ENCODE assay signal across 16 cellular contexts in the genomic region with DNA sequence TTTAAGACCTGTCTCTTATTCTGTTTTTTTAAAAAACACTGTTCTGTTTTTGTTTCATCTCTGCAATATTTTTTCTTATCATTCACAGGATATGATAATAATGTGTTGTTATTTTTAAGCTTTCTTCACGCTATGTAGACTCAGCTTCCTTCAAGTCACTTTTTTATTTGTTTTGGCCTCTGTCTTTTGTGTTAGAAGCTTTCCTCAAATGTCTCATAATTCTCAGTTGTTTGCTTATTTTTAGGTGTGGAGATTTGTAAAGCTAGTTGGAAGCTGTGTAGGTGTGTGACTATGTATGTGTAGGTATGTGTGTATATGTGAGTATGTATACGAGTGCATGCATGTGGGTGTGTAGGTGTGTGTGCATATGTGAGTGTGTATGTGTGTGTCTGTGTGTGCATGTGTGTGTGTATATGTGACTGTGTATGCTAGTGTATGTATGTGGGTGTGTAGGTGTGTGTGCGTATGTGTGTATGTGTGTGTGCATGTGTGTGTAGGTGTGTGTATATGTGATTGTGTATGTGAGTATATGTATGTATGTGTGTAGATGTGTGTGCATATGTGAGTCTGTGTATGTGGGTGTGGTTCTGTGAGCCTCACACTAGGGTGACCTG. TPM values are rescaled to one million over a fixed set of nuclear protein-coding genes. Genes with fewer than 3 reads are reported as not detected.
DNase-seq lines count a peak whose midpoint lies in the region; ATAC-seq, FAIRE-seq and TF ChIP-seq lines count a peak whose summit lies in the region.
"Had no signal": no experiment of that assay in that cellular context is flagged by ENCODE, and none has a peak within 500 bp of the region (broad histone marks: within the 10 kb centered on the region; RNA-seq: fewer than 3 reads in every experiment).

No MANE protein-coding gene starts in this region.

- H3K27me3 ChIP-seq in ACC112 (ENCODE audit: insufficient read depth, low read length) (no peaks in the 10 kb centered on the region), K562 (ENCODE audit: control insufficient read depth in 2 of 2, insufficient read depth in 2 of 2, low read length in 2 of 2) (no peaks in the 10 kb centered on the region), neuronal stem cell (ENCODE audit: control insufficient read depth in 3 of 3, insufficient read depth in 3 of 3, low read depth in 1 of 3, low read length in 3 of 3) (peaks cover 0 to 18% (median 0%) of the 10 kb centered on the region in 3 experiments)

- H2AFZ ChIP-seq in ACC112 (ENCODE audit: low read length, unreplicated experiment) = peak overlapping the region; percentile 20
- H2AFZ ChIP-seq in K562 (ENCODE audit: low read depth, low read length) = no peak overlapping the region
- no peak overlapping the region for H2AFZ ChIP-seq in neuronal stem cell (ENCODE audit: low read length)

- no peak for TF ChIP-seq POLR2A in K562 (conservative IDR thresholded peaks at IDR 0.05)

- no peaks in the 10 kb centered on the region for H3K79me2 ChIP-seq in ACC112 (ENCODE audit: control insufficient read depth, insufficient read depth, low read length, unreplicated experiment)
- H3K79me2 ChIP-seq in K562 (ENCODE audit: control insufficient read depth, insufficient read depth, low read length) = no peaks in the 10 kb centered on the region

- no peak for ATAC-seq in K562
- no peak for ATAC-seq in left lobe of liver
- ATAC-seq: HCT116, Panc1 had no signal

- H3K4me2 ChIP-seq in K562 (ENCODE audit: insufficient read depth, low read length) = no peak overlapping the region
- no peak overlapping the region for H3K4me2 ChIP-seq in neuronal stem cell (ENCODE audit: insufficient read depth, low read length, poor library complexity, severe bottlenecking)
- H3K4me2 ChIP-seq: KMS-11 had no signal

- no peak overlapping the region for H3K14ac ChIP-seq in neuronal stem cell (ENCODE audit: low read length)

- no peak overlapping the region for H2BK12ac ChIP-seq in neuronal stem cell (ENCODE audit: low read length)

- H3K4ac ChIP-seq in neuronal stem cell (ENCODE audit: low read length) = no peak overlapping the region

- H3K18ac ChIP-seq in neuronal stem cell (ENCODE audit: low read length) = no peak overlapping the region

- DNase-seq in K562 (ENCODE audit: extremely low read depth in 1 of 4, low spot score in 3 of 4) (no peak), neuronal stem cell (ENCODE audit: low spot score) (no peak), islet precursor cell (no peak), left lobe of liver (ENCODE audit: low spot score) (no peak)
- DNase-seq in stimulated activated CD4-positive, alpha-beta T cell treated with anti-CD3 and anti-CD28 coated beads, Interleukin-2, amount 100 ng/mL, for 24 hours = no peak
- DNase-seq: DMS 273 treated with DMSO at 0.1 percent for 48 hours, EL, NCI-H1092 treated with DMSO at 0.1 percent for 48 hours, NCI-H1694, NCI-H524 had no signal

- H3K23ac ChIP-seq in neuronal stem cell (ENCODE audit: low read depth, low read length, poor library complexity) = no peak overlapping the region

- H2BK15ac ChIP-seq in neuronal stem cell (ENCODE audit: low read length) = no peak overlapping the region

- no peaks in the 10 kb centered on the region for H3K36me3 ChIP-seq in ACC112 (ENCODE audit: insufficient read depth, low read length)
- H3K36me3 ChIP-seq in HEK293 (ENCODE audit: control insufficient read depth in 2 of 2, insufficient read depth in 1 of 2, low read length in 2 of 2) = no peaks in the 10 kb centered on the region
- no peaks in the 10 kb centered on the region for H3K36me3 ChIP-seq in K562 (ENCODE audit: control insufficient read depth, insufficient read depth, low read length)
- no peaks in the 10 kb centered on the region for H3K36me3 ChIP-seq in neuronal stem cell (replicated peaks in 1 of 2; ENCODE audit: control insufficient read depth in 2 of 2, insufficient read depth in 2 of 2, low read length in 2 of 2)

- H3K9ac ChIP-seq in K562 (ENCODE audit: insufficient read depth in 1 of 2, low read depth in 2 of 2, low read length in 2 of 2) = no peak overlapping the region
- H3K9ac ChIP-seq in neuronal stem cell (ENCODE audit: low read depth, low read length, poor library complexity) = peak overlapping the region; percentile 37
- H3K9ac ChIP-seq: KMS-11 had no signal

- no peaks in the 10 kb centered on the region for H3K9me3 ChIP-seq in HEK293 (ENCODE audit: control insufficient read depth, insufficient read depth, low read depth, low read length)
- no peaks in the 10 kb centered on the region for H3K9me3 ChIP-seq in K562 (replicated peaks; ENCODE audit: control insufficient read depth, insufficient read depth, low read depth, low read length)
- no peaks in the 10 kb centered on the region for H3K9me3 ChIP-seq in neuronal stem cell (replicated peaks in 1 of 2; ENCODE audit: control insufficient read depth in 2 of 2, insufficient read depth in 1 of 2, low read depth in 1 of 2, low read length in 2 of 2)

- H4K91ac ChIP-seq in neuronal stem cell (ENCODE audit: low read depth, low read length, poor library complexity) = no peak overlapping the region

- POLR2A ChIA-PET in HEK293 (lab: Yijun Ruan, JAX) (interaction anchor here (1.7 kb wide), 1 partner anchor 16 kb away, joined by 4 read pairs; a partner anchor contains a TSS), K562 (lab: Yijun Ruan, JAX) (interaction anchor here (0.8 to 1.4 kb wide), 5 partner anchors 8 to 288 kb away, joined by 3 to 7 read pairs (median 4); no protein-coding TSS in a partner anchor)

- no TSS peak for BruUV-seq in K562 (replicated peaks; lab: Mats Ljungman, UMichigan)

- H3K4me1 ChIP-seq in ACC112 (ENCODE audit: control insufficient read depth, insufficient read depth, low read length, unreplicated experiment) (peaks cover 9% of the 10 kb centered on the region), HEK293 (ENCODE audit: control insufficient read depth, insufficient read depth, low read length) (no peaks in the 10 kb centered on the region), K562 (replicated peaks in 1 of 2; ENCODE audit: control insufficient read depth in 2 of 2, insufficient read depth in 2 of 2, low read length in 2 of 2) (peaks cover 0 to 5% of the 10 kb centered on the region in 2 experiments; a peak in 1 of 5 replicates), neuronal stem cell (ENCODE audit: control insufficient read depth in 2 of 2, insufficient read depth in 1 of 2, low read depth in 1 of 2, low read length in 2 of 2) (no peaks in the 10 kb centered on the region)

- in situ Hi-C loops in K562 (cut with MboI) = no loop called here

- peak; percentile 69 for FAIRE-seq in K562 (lab: Jason Lieb, UNC)

- H3K4me3 ChIP-seq in ACC112 (ENCODE audit: low read depth, low read length) = no peak overlapping the region
- no peak overlapping the region for H3K4me3 ChIP-seq in HEK293 (ENCODE audit: low read depth, low read length)
- H3K4me3 ChIP-seq in K562 = no peak overlapping the region
- peak overlapping the region in 1 of 2 donors; percentile 69 for H3K4me3 ChIP-seq in neuronal stem cell (ENCODE audit: low read length in 2 of 2)

- no peaks in the 10 kb centered on the region for H3K79me1 ChIP-seq in neuronal stem cell (ENCODE audit: low read depth, low read length)

- 43% methylated on average over 3 of the region's 3 CpGs for WGBS in K562 (ENCODE audit: insufficient coverage, low coverage, missing lambda C conversion rate)
- WGBS in neuronal stem cell (ENCODE audit: extremely low coverage in 2 of 2, insufficient read length in 2 of 2, insufficient replicate concordance in 1 of 2), 2 donors = 92% methylated on average over 1 of the region's 3 CpGs; no CpG with 5 or more reads in 1 of the 2 donors

- CTCF ChIA-PET in HEK293 (lab: Yijun Ruan, JAX) (interaction anchor here (0.6 to 8.7 kb wide), 10 partner anchors 8 to 325 kb away, joined by 3 to 110 read pairs (median 4); a partner anchor contains a TSS), K562 (lab: Yijun Ruan, JAX; ENCODE audit: low intra/inter-chr PET ratio) (no interaction called here)

- H3K27ac ChIP-seq in ACC112 (ENCODE audit: low read depth, low read length) = peak overlapping the region; percentile 39; the same call in 1 of the 2 replicates
- H3K27ac ChIP-seq in HEK293 (ENCODE audit: extremely low read depth, low read depth, low read length) = no peak overlapping the region
- no peak overlapping the region for H3K27ac ChIP-seq in K562 (ENCODE audit: extremely low read depth, low read depth, low read length)
- no peak overlapping the region for H3K27ac ChIP-seq in neuronal stem cell (replicated peaks; ENCODE audit: low read length)
- H3K27ac ChIP-seq: C4-2B, KMS-11 had no signal

- no peaks in the 10 kb centered on the region for H3K9me1 ChIP-seq in K562 (ENCODE audit: control insufficient read depth, insufficient read depth, low read length)

- H2BK120ac ChIP-seq in neuronal stem cell (ENCODE audit: low read depth, low read length) = no peak overlapping the region

- intact Hi-C loops in K562 (cut with micrococcal nuclease) = no loop called here

- H4K20me1 ChIP-seq in K562 (replicated peaks; ENCODE audit: control insufficient read depth, insufficient read depth, low read length) = no peaks in the 10 kb centered on the region

- no peak overlapping the region for H2BK5ac ChIP-seq in neuronal stem cell (ENCODE audit: low read length)

- no peak for TF ChIP-seq EP300 in K562 (IDR thresholded peaks at IDR 0.05; ENCODE audit: low read length)

- TF ChIP-seq CTCF in HEK293 (tag by site-specific recombination; IDR thresholded peaks at IDR 0.05) (no peak), K562 (IDR thresholded peaks at IDR 0.05 in 2 of 3, conservative IDR thresholded peaks at IDR 0.05 in 1 of 3; ENCODE audit: insufficient read depth in 2 of 3, low read depth in 1 of 3, low read length in 3 of 3) (no peak)

- H4K8ac ChIP-seq in neuronal stem cell (ENCODE audit: low read depth, low read length) = no peak overlapping the region

- no peak for TF ChIP-seq RAD21 in K562 (CRISPR knock-in tag; conservative IDR thresholded peaks at IDR 0.05 in 1 of 2, IDR thresholded peaks at IDR 0.05 in 1 of 2)

- H2AK5ac ChIP-seq in neuronal stem cell (ENCODE audit: low read depth, low read length) = no peak overlapping the region

RNA-seq across cellular contexts. Expression of a gene that starts 16.3 kb away (rescaled TPM):
- total RNA-seq in K562 (2011; cell fraction: chromatin; rRNA removed; ENCODE audit: low replicate concordance) = 511 and 945 TPM in 2 replicates
- 536 and 553 TPM in 2 replicates for total RNA-seq in K562 (2011; cell fraction: nucleolus; rRNA removed)
- total RNA-seq in K562 (2011; cell fraction: nucleoplasm; rRNA removed) = 559 and 592 TPM in 2 replicates
- total RNA-seq in K562 (2014; rRNA removed) = 124 and 144 TPM in 2 replicates
- 66.5 and 70.7 TPM in 2 replicates for total RNA-seq in K562 (2014; rRNA removed; fragmentation: Illumina TruSeq; extraction: Trizol)
- 25.8 and 27.0 TPM in 2 replicates for total RNA-seq in K562 (2015; rRNA removed; fragmentation: Illumina TruSeq; extraction: Trizol)
- total RNA-seq in K562 (2021) = 131 and 159 TPM in 2 replicates
- polyA plus RNA-seq in K562 (2011; rRNA removed) = 271 and 467 TPM in 2 replicates
- 222 and 346 TPM in 2 replicates for polyA plus RNA-seq in K562 (2011; cell fraction: cytosol; rRNA removed)
- 1,880 and 1,961 TPM in 2 replicates for polyA plus RNA-seq in K562 (2011; cell fraction: nucleus; rRNA removed)
- 112 and 555 TPM in 2 replicates for polyA plus RNA-seq in K562 (2012)
- polyA plus RNA-seq in K562 (2014; fragmentation: Illumina TruSeq; extraction: Trizol) = 134 and 172 TPM in 2 replicates
- 10 to 100 TPM; 14.0 to 16.0 TPM for polyA plus RNA-seq in K562 (2014; fragmentation: Nextera tagmentation; extraction: Ambion mirVana)
- 179 and 182 TPM in 2 replicates for polyA plus RNA-seq in K562 (2014; rRNA removed)
- 359 and 374 TPM in 2 replicates for polyA minus RNA-seq in K562 (2011; rRNA and poly(A)+ RNA removed)
- polyA minus RNA-seq in K562 (2011; cell fraction: cytosol; rRNA and poly(A)+ RNA removed) = 79.8 and 123 TPM in 2 replicates
- 310 and 397 TPM in 2 replicates for polyA minus RNA-seq in K562 (2011; cell fraction: nucleus; rRNA and poly(A)+ RNA removed)
- 29.0 TPM for polyA plus RNA-seq in neuronal stem cell (2013, experiment 1 of 2)
- polyA plus RNA-seq in neuronal stem cell (2013, experiment 2 of 2) = 29.1 TPM
- total RNA-seq in left lobe of liver = 135 TPM
